10 cellular contexts compared by ENCODE assay signal in the genomic region with DNA sequence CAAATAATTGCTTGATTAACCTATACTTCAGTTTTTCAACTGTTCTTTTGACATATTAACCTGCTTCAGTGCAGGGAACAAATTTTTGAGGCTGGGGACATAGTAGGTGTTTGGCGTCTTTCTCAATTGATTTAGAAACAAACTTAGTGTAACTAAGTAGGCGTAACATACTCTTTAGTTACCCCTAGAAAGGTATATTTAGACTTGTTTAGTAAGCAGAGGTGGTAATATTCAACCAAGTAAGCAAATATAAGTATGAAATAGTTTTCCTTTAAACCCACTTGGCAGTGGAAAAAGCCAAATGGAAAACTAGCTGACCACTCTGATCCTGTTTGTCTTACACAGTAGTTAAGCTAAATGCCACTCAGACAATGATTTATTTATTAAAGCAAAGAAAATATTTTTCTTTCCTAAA.
DNase-seq lines count a peak whose midpoint lies in the region; ATAC-seq and TF ChIP-seq lines count a peak whose summit lies in the region.
"Had no signal": no experiment of that assay in that cellular context is flagged by ENCODE, and none has a peak within 500 bp of the region (broad histone marks: within the 10 kb centered on the region; RNA-seq: fewer than 3 reads in every experiment).

No MANE protein-coding gene starts in this region.

- peak overlapping the region; percentile 26 for H3K4me2 ChIP-seq in OCI-LY1 (ENCODE audit: low read length)

- H3K9ac ChIP-seq in OCI-LY1 (ENCODE audit: low read length), result no peak overlapping the region; the same call in 1 of the 2 replicates

- no peaks in the 10 kb centered on the region for H3K9me3 ChIP-seq in OCI-LY1 (ENCODE audit: low read length)

- no peak overlapping the region for H3K4me3 ChIP-seq in OCI-LY1 (ENCODE audit: low read depth, low read length, poor library complexity, severe bottlenecking)
- H3K4me3 ChIP-seq in foreskin fibroblast (ENCODE audit: low read depth in 1 of 2, low read length in 2 of 2), result peak overlapping the region; percentile 26 to 46

- H3K27ac Mint-ChIP-seq in activated CD8-positive, alpha-beta memory T cell treated with anti-CD3 and anti-CD28 coated beads, Interleukin-2, amount 10 ng/mL, durations not matched to agents 7 days and 5 days, result peak overlapping the region; percentile 59
- H3K27ac Mint-ChIP-seq in glutamatergic neuron (ENCODE audit: unreplicated experiment), result no peak overlapping the region

- H3K4me1 Mint-ChIP-seq in activated CD8-positive, alpha-beta memory T cell treated with anti-CD3 and anti-CD28 coated beads, Interleukin-2, amount 10 ng/mL, durations not matched to agents 7 days and 5 days, result peaks cover 49% of the 10 kb centered on the region
- H3K4me1 Mint-ChIP-seq in glutamatergic neuron (ENCODE audit: low read depth, unreplicated experiment), result peaks cover 2% of the 10 kb centered on the region

- no peaks in the 10 kb centered on the region for H3K9me3 Mint-ChIP-seq in activated CD8-positive, alpha-beta memory T cell treated with anti-CD3 and anti-CD28 coated beads, Interleukin-2, amount 10 ng/mL, durations not matched to agents 7 days and 5 days (ENCODE audit: low read depth)
- no peaks in the 10 kb centered on the region for H3K9me3 Mint-ChIP-seq in glutamatergic neuron (ENCODE audit: unreplicated experiment)

- H3K27me3 ChIP-seq in OCI-LY1 (ENCODE audit: insufficient read depth, low read length), result no peaks in the 10 kb centered on the region

- no peak overlapping the region for H2AFZ ChIP-seq in OCI-LY1 (ENCODE audit: low read length)

- no peaks in the 10 kb centered on the region for H4K20me1 ChIP-seq in OCI-LY1 (ENCODE audit: insufficient read depth, low read length)

- 0 out of 2 replicates have a peak, but pooled peaks cover 2% of the 10 kb centered on the region for H3F3A ChIP-seq in OCI-LY1 (ENCODE audit: insufficient read depth, low read length)

- peaks cover 100% of the 10 kb centered on the region for H3K79me2 ChIP-seq in OCI-LY1 (ENCODE audit: insufficient read depth, low read length)

- H3K27ac ChIP-seq in OCI-LY1 (ENCODE audit: low read depth, low read length, poor library complexity, severe bottlenecking), result peak overlapping the region; percentile 8

- no peaks in the 10 kb centered on the region for H3K27me3 Mint-ChIP-seq in activated CD8-positive, alpha-beta memory T cell treated with anti-CD3 and anti-CD28 coated beads, Interleukin-2, amount 10 ng/mL, durations not matched to agents 7 days and 5 days
- H3K27me3 Mint-ChIP-seq in glutamatergic neuron (ENCODE audit: unreplicated experiment), result no peaks in the 10 kb centered on the region

- peaks cover 29% of the 10 kb centered on the region for H3K36me3 Mint-ChIP-seq in activated CD8-positive, alpha-beta memory T cell treated with anti-CD3 and anti-CD28 coated beads, Interleukin-2, amount 10 ng/mL, durations not matched to agents 7 days and 5 days
- H3K36me3 Mint-ChIP-seq in glutamatergic neuron (ENCODE audit: unreplicated experiment), result no peaks in the 10 kb centered on the region

- TF ChIP-seq CTCF in OCI-LY1 (IDR thresholded peaks at IDR 0.05; ENCODE audit: low read length) (no peak), foreskin fibroblast (IDR thresholded peaks at IDR 0.05; ENCODE audit: low read depth, low read length) (no peak), glutamatergic neuron (IDR thresholded peaks at IDR 0.05; ENCODE audit: partially characterized antibody, unreplicated experiment) (no peak)

- H3K9me2 ChIP-seq in OCI-LY1 (ENCODE audit: low read depth, low read length), result no peaks in the 10 kb centered on the region

- peaks cover 34% of the 10 kb centered on the region for H3K36me3 ChIP-seq in OCI-LY1 (ENCODE audit: insufficient read depth, low read length)

- no peak for ATAC-seq in activated CD8-positive, alpha-beta memory T cell treated with anti-CD3 and anti-CD28 coated beads, Interleukin-2, amount 10 ng/mL, durations not matched to agents 7 days and 5 days
- ATAC-seq: HCT116, PC-3 had no signal

- peak overlapping the region; percentile 66 for H3K4me3 Mint-ChIP-seq in activated CD8-positive, alpha-beta memory T cell treated with anti-CD3 and anti-CD28 coated beads, Interleukin-2, amount 10 ng/mL, durations not matched to agents 7 days and 5 days
- H3K4me3 Mint-ChIP-seq in glutamatergic neuron (ENCODE audit: unreplicated experiment), result no peak overlapping the region

- CTCF ChIA-PET in activated CD8-positive, alpha-beta memory T cell treated with anti-CD3 and anti-CD28 coated beads, Interleukin-2, amount 10 ng/mL, durations not matched to agents 7 days and 5 days (lab: Charles Lee), result interaction anchor here (1.0 kb wide), 1 partner anchor 72 kb away, joined by 3 read pairs; no protein-coding TSS in a partner anchor

- peaks cover 85% of the 10 kb centered on the region for H3K4me1 ChIP-seq in OCI-LY1 (ENCODE audit: insufficient read depth, low read length, severe bottlenecking)

- DNase-seq in activated CD8-positive, alpha-beta memory T cell treated with anti-CD3 and anti-CD28 coated beads, Interleukin-2, amount 10 ng/mL, durations not matched to agents 7 days and 5 days, result no peak
- DNase-seq in activated CD8-positive, alpha-beta memory T cell treated with anti-CD3 and anti-CD28 coated beads, Interleukin-2, amount 50 U/mL, for 4 hours, result no peak
- DNase-seq in foreskin fibroblast (no peak), superior temporal gyrus (ENCODE audit: extremely low spot score) (peak; percentile 78), glomerular visceral epithelial cell (ENCODE audit: extremely low spot score) (no peak), glutamatergic neuron (no peak), HCEC 1CT (no peak)
- DNase-seq: PC-3 had no signal
